In the genomic region with DNA sequence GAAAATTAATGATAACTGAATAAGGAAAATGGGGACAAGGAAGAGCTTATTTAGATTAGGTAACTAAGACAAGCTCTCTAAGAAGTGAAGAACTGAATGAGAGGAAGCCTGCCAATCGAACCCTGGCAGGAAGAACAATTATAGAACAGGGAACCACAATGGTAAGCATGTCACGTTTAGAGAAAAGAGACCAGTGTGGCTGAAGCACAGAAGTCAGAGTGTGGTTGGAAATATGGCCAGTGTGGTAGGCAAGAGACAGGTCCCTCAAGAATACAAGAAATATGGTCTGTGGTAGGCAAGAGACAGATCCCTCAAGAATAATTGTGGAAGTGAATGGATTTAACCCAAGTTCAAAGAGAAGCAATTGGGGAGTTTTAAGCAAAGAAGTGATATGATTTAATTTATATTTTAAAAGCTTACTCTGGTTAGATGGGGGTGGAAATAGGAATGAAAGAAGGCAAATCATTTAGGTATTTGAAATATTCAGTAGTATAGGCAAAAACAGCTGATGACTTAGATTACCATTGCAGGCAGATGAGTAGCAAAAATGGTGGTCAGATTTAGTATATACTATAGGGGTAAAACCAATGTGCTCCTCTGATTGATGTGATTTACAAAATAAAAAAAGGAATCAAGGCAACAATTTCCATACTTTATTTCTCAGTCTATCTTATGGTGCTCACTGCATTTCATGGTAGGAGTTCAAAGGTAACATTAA, we compare ENCODE assay signal across 9 cellular contexts. TPM values are rescaled to one million over a fixed set of nuclear protein-coding genes. Genes with fewer than 3 reads are reported as not detected.
A peak's percentile ranks its signal among the peaks of the same experiment; 100 is the strongest.
DNase-seq lines count a peak whose midpoint lies in the region; ATAC-seq and TF ChIP-seq lines count a peak whose summit lies in the region.
"Had no signal": no experiment of that assay in that cellular context is flagged by ENCODE, and none has a peak within 500 bp of the region (broad histone marks: within the 10 kb centered on the region; RNA-seq: fewer than 3 reads in every experiment).

No MANE protein-coding gene starts in this region.

- no peaks in the 10 kb centered on the region for H3K27me3 Mint-ChIP-seq in natural killer cell treated with Interleukin-12 subunit alpha and Interleukin-12 subunit beta and Interleukin-15 and Interleukin-18, amount 100 ng/mL, for 72 hours
- no peaks in the 10 kb centered on the region for H3K27me3 Mint-ChIP-seq in activated T-helper 2 cell treated with anti-CD3 and anti-CD28 coated beads, Interferon-gamma antibody, Interleukin-2, Interleukin-4, amounts not matched to agents 10 μg/mL and 5 μg/mL and 100 μg/mL, durations not matched to agents 14 hours and 24 hours and 36 hours (ENCODE audit: low read depth)

- intact Hi-C loops in activated T-helper 2 cell treated with anti-CD3 and anti-CD28 coated beads, Interferon-gamma antibody, Interleukin-2, Interleukin-4, amounts not matched to agents 10 μg/mL and 5 μg/mL and 100 μg/mL, durations not matched to agents 14 hours and 24 hours and 36 hours (cut with micrococcal nuclease) = no loop called here
- intact Hi-C loops in body of pancreas (cut with DNase I) = no loop called here

- no peaks in the 10 kb centered on the region for H3K4me1 ChIP-seq in body of pancreas

- WGBS in body of pancreas, 2 donors = 37 to 63% methylated on average over 2 of the region's 2 CpGs

- ATAC-seq in GM18907 (IDR thresholded peaks at IDR 0.05; ENCODE audit: unreplicated experiment) (peak; percentile 90), GM21737 (IDR thresholded peaks at IDR 0.05; ENCODE audit: unreplicated experiment) (peak; percentile 81), HG03521 (IDR thresholded peaks at IDR 0.05; ENCODE audit: unreplicated experiment) (peak; percentile 93), body of pancreas (no peak)
- no peak for ATAC-seq in natural killer cell treated with Interleukin-12 subunit alpha and Interleukin-12 subunit beta and Interleukin-15 and Interleukin-18, amount 100 ng/mL, for 72 hours

- TF ChIP-seq POLR2A in body of pancreas (IDR thresholded peaks at IDR 0.05) = no peak

- H3K36me3 ChIP-seq in body of pancreas (replicated peaks in 1 of 2; ENCODE audit: insufficient read depth in 1 of 2, low read depth in 2 of 2) = no peaks in the 10 kb centered on the region
- H3K36me3 ChIP-seq: esophagus muscularis mucosa had no signal

- H3K4me3 ChIP-seq in body of pancreas = no peak overlapping the region
- H3K4me3 ChIP-seq: esophagus muscularis mucosa had no signal

- peaks cover 16% of the 10 kb centered on the region for H3K9me3 Mint-ChIP-seq in natural killer cell treated with Interleukin-12 subunit alpha and Interleukin-12 subunit beta and Interleukin-15 and Interleukin-18, amount 100 ng/mL, for 72 hours
- peaks cover 48% of the 10 kb centered on the region for H3K9me3 Mint-ChIP-seq in activated T-helper 2 cell treated with anti-CD3 and anti-CD28 coated beads, Interferon-gamma antibody, Interleukin-2, Interleukin-4, amounts not matched to agents 10 μg/mL and 5 μg/mL and 100 μg/mL, durations not matched to agents 14 hours and 24 hours and 36 hours

- no peak for TF ChIP-seq CTCF in body of pancreas (IDR thresholded peaks at IDR 0.05)

- H3K27ac ChIP-seq in body of pancreas = no peak overlapping the region
- H3K27ac ChIP-seq: esophagus muscularis mucosa had no signal

- no peak for DNase-seq in natural killer cell treated with Interleukin-12 subunit alpha and Interleukin-12 subunit beta and Interleukin-15 and Interleukin-18, amount 100 ng/mL, for 72 hours (ENCODE audit: low spot score)
- DNase-seq in islet precursor cell = no peak
- no peak for DNase-seq in activated T-helper 2 cell treated with anti-CD3 and anti-CD28 coated beads, Interferon-gamma antibody, Interleukin-2, Interleukin-4, amounts not matched to agents 10 μg/mL and 5 μg/mL and 100 μg/mL, durations not matched to agents 14 hours and 24 hours and 36 hours (ENCODE audit: low spot score)
- DNase-seq in body of pancreas = no peak
- DNase-seq: activated CD8-positive, alpha-beta memory T cell treated with anti-CD3 and anti-CD28 coated beads, Interleukin-2, amount 50 U/mL, for 48 hours had no signal

- H3K9me3 ChIP-seq in body of pancreas = no peaks in the 10 kb centered on the region
- H3K9me3 ChIP-seq: esophagus muscularis mucosa had no signal

- peaks cover 22 to 27% of the 10 kb centered on the region in 2 donors for H3K4me1 Mint-ChIP-seq in natural killer cell treated with Interleukin-12 subunit alpha and Interleukin-12 subunit beta and Interleukin-15 and Interleukin-18, amount 100 ng/mL, for 72 hours (ENCODE audit: low read depth in 2 of 2)
- peaks cover 12% of the 10 kb centered on the region for H3K4me1 Mint-ChIP-seq in activated T-helper 2 cell treated with anti-CD3 and anti-CD28 coated beads, Interferon-gamma antibody, Interleukin-2, Interleukin-4, amounts not matched to agents 10 μg/mL and 5 μg/mL and 100 μg/mL, durations not matched to agents 14 hours and 24 hours and 36 hours (ENCODE audit: low read depth)

- H3K36me3 Mint-ChIP-seq in natural killer cell treated with Interleukin-12 subunit alpha and Interleukin-12 subunit beta and Interleukin-15 and Interleukin-18, amount 100 ng/mL, for 72 hours = peaks cover 24% of the 10 kb centered on the region
- peaks cover 53% of the 10 kb centered on the region for H3K36me3 Mint-ChIP-seq in activated T-helper 2 cell treated with anti-CD3 and anti-CD28 coated beads, Interferon-gamma antibody, Interleukin-2, Interleukin-4, amounts not matched to agents 10 μg/mL and 5 μg/mL and 100 μg/mL, durations not matched to agents 14 hours and 24 hours and 36 hours (ENCODE audit: low read depth)

- H3K27me3 ChIP-seq in body of pancreas = no peaks in the 10 kb centered on the region
- H3K27me3 ChIP-seq: esophagus muscularis mucosa had no signal

- H3K4me3 Mint-ChIP-seq in natural killer cell treated with Interleukin-12 subunit alpha and Interleukin-12 subunit beta and Interleukin-15 and Interleukin-18, amount 100 ng/mL, for 72 hours = peak overlapping the region; percentile 61
- H3K4me3 Mint-ChIP-seq in activated T-helper 2 cell treated with anti-CD3 and anti-CD28 coated beads, Interferon-gamma antibody, Interleukin-2, Interleukin-4, amounts not matched to agents 10 μg/mL and 5 μg/mL and 100 μg/mL, durations not matched to agents 14 hours and 24 hours and 36 hours (ENCODE audit: low read depth) = no peak overlapping the region

- H3K27ac Mint-ChIP-seq in natural killer cell treated with Interleukin-12 subunit alpha and Interleukin-12 subunit beta and Interleukin-15 and Interleukin-18, amount 100 ng/mL, for 72 hours = peak overlapping the region; percentile 55 to 75
- no peak overlapping the region for H3K27ac Mint-ChIP-seq in activated T-helper 2 cell treated with anti-CD3 and anti-CD28 coated beads, Interferon-gamma antibody, Interleukin-2, Interleukin-4, amounts not matched to agents 10 μg/mL and 5 μg/mL and 100 μg/mL, durations not matched to agents 14 hours and 24 hours and 36 hours

RNA-seq across cellular contexts. Expression of gene ERMN, which starts 38.8 kb away (rescaled TPM):
- 1 to 10 TPM; 7.4 to 8.8 TPM for total RNA-seq in natural killer cell treated with Interleukin-12 subunit alpha and Interleukin-12 subunit beta and Interleukin-15 and Interleukin-18, amount 100 ng/mL, for 72 hours
- total RNA-seq in activated T-helper 2 cell treated with anti-CD3 and anti-CD28 coated beads, Interferon-gamma antibody, Interleukin-2, Interleukin-4, amounts not matched to agents 10 μg/mL and 5 μg/mL and 100 μg/mL, durations not matched to agents 14 hours and 24 hours and 36 hours = 1.9 and 2.0 TPM in 2 replicates
- total RNA-seq in body of pancreas = under 1 TPM in 1 of 2 donors, not detected in 1; 0.26 TPM

Comparison
In these comparisons a context has a peak if more than half of its experiments do, and no peak if none do; other contexts are left out.
1. ATAC-seq: peak in GM18907 (single experiment), GM21737 (single experiment) and HG03521 (single experiment); none in natural killer cell treated with Interleukin-12 subunit alpha and Interleukin-12 subunit beta and Interleukin-15 and Interleukin-18, amount 100 ng/mL, for 72 hours (0 of 2) and body of pancreas (single experiment).